Comparison of ENCODE assay signal across 24 cellular contexts in genomic region chr20:54524849-54525248, GRCh38. TPM values are rescaled to one million over a fixed set of nuclear protein-coding genes. Genes with fewer than 3 reads are reported as not detected.
A peak's percentile ranks its signal among the peaks of the same experiment; 100 is the strongest.
DNase-seq lines count a peak whose midpoint lies in the region; ATAC-seq and TF ChIP-seq lines count a peak whose summit lies in the region.
"Had no signal": no experiment of that assay in that cellular context is flagged by ENCODE, and none has a peak within 500 bp of the region (broad histone marks: within the 10 kb centered on the region; RNA-seq: fewer than 3 reads in every experiment).

No MANE protein-coding gene starts in this region.

- H3K27me3 ChIP-seq in HUES48 (ENCODE audit: control insufficient read depth, insufficient read depth, low read length) = no peaks in the 10 kb centered on the region
- H3K27me3 ChIP-seq in gastrocnemius medialis = no peaks in the 10 kb centered on the region
- H3K27me3 ChIP-seq: BLaER1, SJSA1 had no signal

- no peak for TF ChIP-seq CTCF in gastrocnemius medialis (IDR thresholded peaks at IDR 0.05 in 4 of 5, conservative IDR thresholded peaks at IDR 0.05 in 1 of 5)

- no peak overlapping the region for H3K9ac ChIP-seq in HUES48 (ENCODE audit: low read depth, low read length)
- H3K9ac ChIP-seq: BLaER1, KMS-11 had no signal

- no peak overlapping the region for H3K4me3 ChIP-seq in HUES48 (ENCODE audit: low read depth, low read length)
- H3K4me3 ChIP-seq in mesodermal cell (ENCODE audit: extremely low read depth, insufficient read depth, low read length, poor library complexity, severe bottlenecking) = no peak overlapping the region
- no peak overlapping the region for H3K4me3 ChIP-seq in gastrocnemius medialis
- H3K4me3 ChIP-seq: BLaER1, GM23338, SJSA1 had no signal

- ATAC-seq in left cardiac atrium (peak; percentile 95 to 98), gastrocnemius medialis (peak; percentile 95 to 96), HG03135 (IDR thresholded peaks at IDR 0.05; ENCODE audit: unreplicated experiment) (no peak), GM21528 (IDR thresholded peaks at IDR 0.05; ENCODE audit: low FRiP score, unreplicated experiment) (no peak)
- ATAC-seq: GM23338, PC-3 had no signal

- H3K27ac ChIP-seq in HUES48 (ENCODE audit: low read depth, low read length) (peak overlapping the region; percentile 7), mesodermal cell (ENCODE audit: low read depth, low read length, severe bottlenecking) (peak overlapping the region; percentile 41), gastrocnemius medialis (peak overlapping the region; percentile 59 to 76 (median 65))
- H3K27ac ChIP-seq: BLaER1, KMS-11, SJSA1 had no signal

- H3K4me1 ChIP-seq in HUES48 (ENCODE audit: control insufficient read depth, insufficient read depth, low read length) = peaks cover 25% of the 10 kb centered on the region
- peaks cover 7% of the 10 kb centered on the region for H3K4me1 ChIP-seq in mesodermal cell (ENCODE audit: control insufficient read depth, insufficient read depth, low read length, poor library complexity, severe bottlenecking)
- H3K4me1 ChIP-seq in gastrocnemius medialis = peaks cover 8 to 20% of the 10 kb centered on the region in 2 donors
- H3K4me1 ChIP-seq: BLaER1, SJSA1 had no signal

- in situ Hi-C loops in gastrocnemius medialis (cut with MboI; ENCODE audit: low sequenced_read_pairs in 4 of 4) = no loop called here

- DNase-seq in left cardiac atrium = peak; percentile 16
- DNase-seq in gastrocnemius medialis = peak; percentile 7 to 41
- no peak for DNase-seq in DMS53 treated with DMSO at 0.1 percent for 48 hours (lab: John Stamatoyannopoulos, UW; ENCODE audit: unreplicated experiment)
- DNase-seq: CD4-positive, CD25-positive, alpha-beta regulatory T cell; DMS153; H9; MM.1S; NCI-H2029; NCI-H446; NCI-H524 treated with DMSO at 0.1 percent for 48 hours; NCI-H82; NK-92 treated with Interleukin-12 subunit alpha and Interleukin-12 subunit beta, amount 100 ng/mL, for 24 hours; PC-3 had no signal

- no peaks in the 10 kb centered on the region for H3K36me3 ChIP-seq in HUES48 (ENCODE audit: control insufficient read depth, insufficient read depth, low read length)
- no peaks in the 10 kb centered on the region for H3K36me3 ChIP-seq in mesodermal cell (ENCODE audit: control insufficient read depth, insufficient read depth, low read length)
- H3K36me3 ChIP-seq in gastrocnemius medialis = no peaks in the 10 kb centered on the region
- H3K36me3 ChIP-seq: BLaER1, SJSA1 had no signal

- WGBS in mesodermal cell (ENCODE audit: insufficient coverage in 2 of 2), 2 experiments = 100% methylated on average over 1 of the region's 3 CpGs; no CpG with 5 or more reads in 1 of the 2 experiments

- intact Hi-C loops in left cardiac atrium (cut with DNase I) = no loop called here
- intact Hi-C loops in gastrocnemius medialis (cut with DNase I; ENCODE audit: low total_unique reads) = no loop called here

- no peaks in the 10 kb centered on the region for H3K9me3 ChIP-seq in HUES48 (ENCODE audit: control insufficient read depth, insufficient read depth, low read length)
- H3K9me3 ChIP-seq in mesodermal cell (ENCODE audit: control insufficient read depth, low read length) = no peaks in the 10 kb centered on the region
- no peaks in the 10 kb centered on the region for H3K9me3 ChIP-seq in gastrocnemius medialis
- H3K9me3 ChIP-seq: BLaER1, SJSA1 had no signal

- TF ChIP-seq POLR2A in gastrocnemius medialis (IDR thresholded peaks at IDR 0.05) = no peak

RNA-seq across cellular contexts. Expression of gene DOK5, which starts 49.5 kb away (rescaled TPM):
- 10 to 100 TPM; 10.9 to 14.3 TPM for total RNA-seq in left cardiac atrium
- 15.4 TPM for polyA plus RNA-seq in mesodermal cell (2013, experiment 1 of 2)
- polyA plus RNA-seq in mesodermal cell (2013, experiment 2 of 2) = 11.5 TPM
- 10 to 100 TPM in 1 of 4 donors, 1 to 10 TPM in 3; 1.2 to 12.7 (median 7.4) TPM for total RNA-seq in gastrocnemius medialis
- total RNA-seq: A172; CD4-positive, CD25-positive, alpha-beta regulatory T cell; G401; PC-3 had no signal
- polyA plus RNA-seq: IgD-negative memory B cell had no signal

Comparison
In these comparisons a context has a peak if more than half of its experiments do, and no peak if none do; other contexts are left out.
1. H3K27ac ChIP-seq: peak in every context shown above with its lines; median percentile 65 in gastrocnemius medialis; 41 in mesodermal cell; 7 in HUES48.
2. ATAC-seq: peak in left cardiac atrium (2 of 2) and gastrocnemius medialis (2 of 2); none in HG03135 (single experiment) and GM21528 (single experiment).